In the genomic region with DNA sequence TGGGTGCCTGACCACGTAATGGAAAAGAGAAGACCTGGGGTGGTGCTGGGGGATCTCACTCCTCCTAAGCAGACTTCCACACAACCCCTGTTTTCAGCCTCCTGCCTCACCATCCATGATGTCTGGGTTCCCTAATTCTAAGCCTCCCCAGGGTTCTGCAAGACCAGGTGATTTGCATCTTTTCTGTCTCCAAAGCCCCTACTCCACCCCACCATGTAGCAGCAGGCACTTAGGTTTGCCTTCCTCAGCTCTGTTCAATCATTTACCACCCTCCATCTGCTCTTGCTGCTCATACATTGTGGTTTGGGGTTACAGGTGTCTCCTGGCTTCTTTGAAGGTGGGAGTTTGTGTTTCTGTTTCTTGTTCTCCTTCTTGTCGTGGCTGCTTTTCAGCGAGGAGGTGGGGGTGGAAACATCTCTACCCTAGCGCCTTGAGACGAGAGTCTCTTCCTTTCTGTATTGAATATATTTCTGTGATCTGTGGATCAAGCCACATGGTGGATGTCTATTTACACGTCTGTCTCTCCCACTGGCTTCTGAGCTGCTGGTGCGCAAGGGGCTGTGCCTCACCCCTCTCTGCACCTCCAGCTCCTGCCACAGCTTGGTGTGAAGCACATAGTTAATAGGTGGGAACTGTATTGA, we compare ENCODE assay signal across 1 cellular context.
TF ChIP-seq lines count a peak whose summit lies in the region.

No MANE protein-coding gene starts in this region.

TF ChIP-seq in GM23338, 12 proteins besides CTCF, POLR2A, EP300 and RAD21 (continued from another document):
- TF ChIP-seq, protein P1, sequence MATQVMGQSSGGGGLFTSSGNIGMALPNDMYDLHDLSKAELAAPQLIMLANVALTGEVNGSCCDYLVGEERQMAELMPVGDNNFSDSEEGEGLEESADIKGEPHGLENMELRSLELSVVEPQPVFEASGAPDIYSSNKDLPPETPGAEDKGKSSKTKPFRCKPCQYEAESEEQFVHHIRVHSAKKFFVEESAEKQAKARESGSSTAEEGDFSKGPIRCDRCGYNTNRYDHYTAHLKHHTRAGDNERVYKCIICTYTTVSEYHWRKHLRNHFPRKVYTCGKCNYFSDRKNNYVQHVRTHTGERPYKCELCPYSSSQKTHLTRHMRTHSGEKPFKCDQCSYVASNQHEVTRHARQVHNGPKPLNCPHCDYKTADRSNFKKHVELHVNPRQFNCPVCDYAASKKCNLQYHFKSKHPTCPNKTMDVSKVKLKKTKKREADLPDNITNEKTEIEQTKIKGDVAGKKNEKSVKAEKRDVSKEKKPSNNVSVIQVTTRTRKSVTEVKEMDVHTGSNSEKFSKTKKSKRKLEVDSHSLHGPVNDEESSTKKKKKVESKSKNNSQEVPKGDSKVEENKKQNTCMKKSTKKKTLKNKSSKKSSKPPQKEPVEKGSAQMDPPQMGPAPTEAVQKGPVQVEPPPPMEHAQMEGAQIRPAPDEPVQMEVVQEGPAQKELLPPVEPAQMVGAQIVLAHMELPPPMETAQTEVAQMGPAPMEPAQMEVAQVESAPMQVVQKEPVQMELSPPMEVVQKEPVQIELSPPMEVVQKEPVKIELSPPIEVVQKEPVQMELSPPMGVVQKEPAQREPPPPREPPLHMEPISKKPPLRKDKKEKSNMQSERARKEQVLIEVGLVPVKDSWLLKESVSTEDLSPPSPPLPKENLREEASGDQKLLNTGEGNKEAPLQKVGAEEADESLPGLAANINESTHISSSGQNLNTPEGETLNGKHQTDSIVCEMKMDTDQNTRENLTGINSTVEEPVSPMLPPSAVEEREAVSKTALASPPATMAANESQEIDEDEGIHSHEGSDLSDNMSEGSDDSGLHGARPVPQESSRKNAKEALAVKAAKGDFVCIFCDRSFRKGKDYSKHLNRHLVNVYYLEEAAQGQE (IDR thresholded peaks at IDR 0.05; ENCODE audit: unreplicated experiment) = no peak
- TF ChIP-seq ZNF331 (CRISPR knock-in tag; IDR thresholded peaks at IDR 0.05; ENCODE audit: low read depth) (no peak), NANOG (IDR thresholded peaks at IDR 0.05; ENCODE audit: borderline replicate concordance) (no peak), STAT1 (IDR thresholded peaks at IDR 0.05; ENCODE audit: unreplicated experiment) (no peak), POLR2AphosphoS5 (IDR thresholded peaks at IDR 0.05; ENCODE audit: low read depth) (no peak)
